ENCODE assay signal across 15 cellular contexts in genomic region chr16:718922-719321, GRCh38. TPM values are rescaled to one million over a fixed set of nuclear protein-coding genes. Genes with fewer than 3 reads are reported as not detected.
DNase-seq lines count a peak whose midpoint lies in the region; ATAC-seq, FAIRE-seq and TF ChIP-seq lines count a peak whose summit lies in the region.
"Had no signal": no experiment of that assay in that cellular context is flagged by ENCODE, and none has a peak within 500 bp of the region (broad histone marks: within the 10 kb centered on the region; RNA-seq: fewer than 3 reads in every experiment).

No MANE protein-coding gene starts in this region.

- WGBS in HepG2 (ENCODE audit: low lambda C conversion rate): 86% methylated on average over 6 of the region's 6 CpGs
- 89% methylated on average over 6 of the region's 6 CpGs for WGBS in right lobe of liver (ENCODE audit: insufficient coverage, low coverage, low lambda C conversion rate, missing lambda C conversion rate)

- H3K9me3 Mint-ChIP-seq in activated CD4-positive, alpha-beta memory T cell treated with anti-CD3 and anti-CD28 coated beads for 36 hours: no peaks in the 10 kb centered on the region
- no peaks in the 10 kb centered on the region for H3K9me3 Mint-ChIP-seq in type B pancreatic cell
- H3K9me3 Mint-ChIP-seq: activated naive CD8-positive, alpha-beta T cell treated with anti-CD3 and anti-CD28 coated beads, Interleukin-2, amount 10 ng/mL, durations not matched to agents 7 days and 5 days had no signal

- H3K27ac Mint-ChIP-seq in activated CD4-positive, alpha-beta memory T cell treated with anti-CD3 and anti-CD28 coated beads for 36 hours: peak overlapping the region; percentile 65
- H3K27ac Mint-ChIP-seq in type B pancreatic cell: peak overlapping the region; percentile 59
- H3K27ac Mint-ChIP-seq: activated naive CD8-positive, alpha-beta T cell treated with anti-CD3 and anti-CD28 coated beads, Interleukin-2, amount 10 ng/mL, durations not matched to agents 7 days and 5 days had no signal

- intact Hi-C loops in HepG2 (cut with micrococcal nuclease; ENCODE audit: unreplicated experiment): no loop called here
- intact Hi-C loops in right lobe of liver (cut with DNase I): no loop called here
- intact Hi-C loops in activated CD4-positive, alpha-beta memory T cell treated with anti-CD3 and anti-CD28 coated beads for 36 hours (cut with micrococcal nuclease): no loop called here

- H3K9me3 ChIP-seq in HepG2 (ENCODE audit: low read length) (no peaks in the 10 kb centered on the region), right lobe of liver (no peaks in the 10 kb centered on the region)
- H3K9me3 ChIP-seq: SJCRH30 had no signal

- H3K79me2 ChIP-seq in HepG2 (ENCODE audit: insufficient read depth, low read length): peaks cover 3% of the 10 kb centered on the region

- TF ChIP-seq RAD21 in HepG2 (CRISPR knock-in tag; IDR thresholded peaks at IDR 0.05): no peak

- H3K4me3 ChIP-seq in HepG2 (replicated peaks in 1 of 3; ENCODE audit: insufficient read depth in 1 of 3, low read depth in 2 of 3, low read length in 3 of 3) (no peak overlapping the region), right lobe of liver (no peak overlapping the region)
- H3K4me3 ChIP-seq: SJCRH30 had no signal

- peaks cover 18% of the 10 kb centered on the region for H3K4me1 Mint-ChIP-seq in activated CD4-positive, alpha-beta memory T cell treated with anti-CD3 and anti-CD28 coated beads for 36 hours (ENCODE audit: low read depth)
- H3K4me1 Mint-ChIP-seq in type B pancreatic cell (ENCODE audit: unreplicated experiment): peaks cover 11% of the 10 kb centered on the region

- H3K36me3 ChIP-seq in HepG2 (replicated peaks in 1 of 2; ENCODE audit: control insufficient read depth in 1 of 2, insufficient read depth in 2 of 2, low read length in 2 of 2) (no peaks in the 10 kb centered on the region), right lobe of liver (no peaks in the 10 kb centered on the region)
- H3K36me3 ChIP-seq: SJCRH30 had no signal

- H3K27me3 ChIP-seq in HepG2 (ENCODE audit: control insufficient read depth in 1 of 2, insufficient read depth in 2 of 2, low read length in 2 of 2) (no peaks in the 10 kb centered on the region), right lobe of liver (no peaks in the 10 kb centered on the region), layer of hippocampus (ENCODE audit: control insufficient read depth, insufficient read depth, low read length) (no peaks in the 10 kb centered on the region)
- H3K27me3 ChIP-seq: foreskin keratinocyte, SJCRH30 had no signal

- peaks cover 5% of the 10 kb centered on the region for H4K20me1 ChIP-seq in HepG2 (ENCODE audit: insufficient read depth, low read length)

- TF ChIP-seq EP300 in HepG2 (IDR thresholded peaks at IDR 0.05; ENCODE audit: low read depth in 2 of 2, low read length in 2 of 2) (no peak), HepG2 (CRISPR knock-in tag; IDR thresholded peaks at IDR 0.05; ENCODE audit: borderline replicate concordance) (no peak)

- peak overlapping the region; percentile 39 for H3K4me3 Mint-ChIP-seq in activated CD4-positive, alpha-beta memory T cell treated with anti-CD3 and anti-CD28 coated beads for 36 hours
- peak overlapping the region; percentile 84 for H3K4me3 Mint-ChIP-seq in type B pancreatic cell

- POLR2A ChIA-PET in HepG2 (lab: Yijun Ruan, JAX): no interaction called here
- POLR2A ChIA-PET in activated CD4-positive, alpha-beta memory T cell treated with anti-CD3 and anti-CD28 coated beads for 36 hours (lab: Charles Lee): no interaction called here

- H3K9ac ChIP-seq in HepG2 (ENCODE audit: insufficient read depth, low read depth, low read length): no peak overlapping the region

- FAIRE-seq in HepG2 (lab: Jason Lieb, UNC): no peak
- FAIRE-seq: kidney had no signal

- peaks cover 47% of the 10 kb centered on the region for H3K4me1 ChIP-seq in HepG2 (ENCODE audit: insufficient read depth, low read length)
- H3K4me1 ChIP-seq in right lobe of liver: peaks cover 0 to 33% (median 5%) of the 10 kb centered on the region in 4 donors

- H3K27me3 Mint-ChIP-seq in activated CD4-positive, alpha-beta memory T cell treated with anti-CD3 and anti-CD28 coated beads for 36 hours: peaks cover 5% of the 10 kb centered on the region
- peaks cover 5% of the 10 kb centered on the region for H3K27me3 Mint-ChIP-seq in type B pancreatic cell

- ATAC-seq in HepG2 (no peak), right lobe of liver (no peak), HG03521 (IDR thresholded peaks at IDR 0.05; ENCODE audit: unreplicated experiment) (no peak), HG03342 (IDR thresholded peaks at IDR 0.05; ENCODE audit: unreplicated experiment) (no peak)
- ATAC-seq: foreskin keratinocyte had no signal

- CTCF ChIA-PET in HepG2 (lab: Yijun Ruan, JAX; ENCODE audit: low intra/inter-chr PET ratio, low total read pairs): no interaction called here
- CTCF ChIA-PET in activated CD4-positive, alpha-beta memory T cell treated with anti-CD3 and anti-CD28 coated beads for 36 hours (lab: Charles Lee): interaction anchor here (1.2 to 2.9 kb wide), 4 partner anchors 11 to 66 kb away, joined by 4 to 33 read pairs (median 6); partner anchors contain the start of gene RHOT2

- DNase-seq in HepG2 (ENCODE audit: low spot score): no peak
- no peak for DNase-seq in right lobe of liver
- DNase-seq in activated CD4-positive, alpha-beta memory T cell treated with anti-CD3 and anti-CD28 coated beads for 36 hours: no peak
- no peak for DNase-seq in type B pancreatic cell (ENCODE audit: extremely low spot score, unreplicated experiment)
- DNase-seq in ACHN: no peak
- DNase-seq: activated naive CD8-positive, alpha-beta T cell treated with anti-CD3 and anti-CD28 coated beads, Interleukin-2, amount 10 ng/mL, durations not matched to agents 7 days and 5 days; AML-193; foreskin keratinocyte; kidney; NCI-H1048; NCI-H526 treated with DMSO at 0.1 percent for 48 hours; SJCRH30 had no signal

- in situ Hi-C loops in HepG2 (cut with HindIII; ENCODE audit: extremely low pct_ligation_motif_present, low pct_unique_long_range_greater_than_20kb) (no loop called here), ACHN (cut with HindIII; ENCODE audit: low pct_ligation_motif_present, low pct_unique_long_range_greater_than_20kb, low sequenced_read_pairs) (no loop called here)

- H3K4me2 ChIP-seq in HepG2 (ENCODE audit: low read depth, low read length): no peak overlapping the region

- peak in 1 of 2 experiments; percentile 6; a peak in 1 of 4 replicates for TF ChIP-seq POLR2A in HepG2 (IDR thresholded peaks at IDR 0.05; ENCODE audit: insufficient read depth in 1 of 2, low read depth in 2 of 2, low read length in 2 of 2)
- no peak for TF ChIP-seq POLR2A in right lobe of liver (IDR thresholded peaks at IDR 0.05)

- H3K27ac ChIP-seq in HepG2 (ENCODE audit: extremely low read length, insufficient read depth, low read length) (no peak overlapping the region), right lobe of liver (no peak overlapping the region), layer of hippocampus (ENCODE audit: low read depth, low read length) (peak overlapping the region; percentile 13)
- H3K27ac ChIP-seq: foreskin keratinocyte, SJCRH30 had no signal

- H2AFZ ChIP-seq in HepG2 (ENCODE audit: low read length): no peak overlapping the region

- TF ChIP-seq CTCF in HepG2 (CRISPR knock-in tag; IDR thresholded peaks at IDR 0.05) (no peak), right lobe of liver (IDR thresholded peaks at IDR 0.05) (no peak), type B pancreatic cell (conservative IDR thresholded peaks at IDR 0.05) (no peak)

- no TSS peak for BruUV-seq in HepG2 (replicated peaks; lab: Mats Ljungman, UMichigan)

- no peaks in the 10 kb centered on the region for H3K36me3 Mint-ChIP-seq in activated CD4-positive, alpha-beta memory T cell treated with anti-CD3 and anti-CD28 coated beads for 36 hours
- H3K36me3 Mint-ChIP-seq in type B pancreatic cell: no peaks in the 10 kb centered on the region
- H3K36me3 Mint-ChIP-seq: activated naive CD8-positive, alpha-beta T cell treated with anti-CD3 and anti-CD28 coated beads, Interleukin-2, amount 10 ng/mL, durations not matched to agents 7 days and 5 days had no signal

RNA-seq across cellular contexts. Expression of gene ANTKMT, which starts 2.0 kb away (rescaled TPM):
- total RNA-seq in HepG2 (2016; rRNA removed; fragmentation: Illumina TruSeq; extraction: Trizol) (17.8 and 47.8 TPM in 2 replicates), right lobe of liver (10 to 100 TPM; 19.7 to 56.0 (median 28.2) TPM), type B pancreatic cell (ENCODE audit: low replicate concordance) (33.5 and 34.8 TPM in 2 replicates)
- 23.3 and 24.5 TPM in 2 replicates for total RNA-seq in HepG2 (2016; cell fraction: cytosol; rRNA removed; fragmentation: Illumina TruSeq; extraction: Trizol; ENCODE audit: low read depth)
- total RNA-seq in HepG2 (2016; cell fraction: insoluble cytoplasmic fraction; rRNA removed; fragmentation: Illumina TruSeq; extraction: Trizol): 20.4 and 46.4 TPM in 2 replicates
- 26.6 and 30.6 TPM in 2 replicates for total RNA-seq in HepG2 (2016; cell fraction: membrane; rRNA removed; fragmentation: Illumina TruSeq; extraction: Trizol)
- total RNA-seq in HepG2 (2016; cell fraction: nucleus; rRNA removed; fragmentation: Illumina TruSeq; extraction: Trizol): 18.5 and 25.5 TPM in 2 replicates
- 7.5 and 11.8 TPM in 2 replicates for polyA plus RNA-seq in HepG2 (2011; rRNA removed)
- polyA plus RNA-seq in HepG2 (2011; cell fraction: cytosol; rRNA removed): 10.6 and 19.3 TPM in 2 replicates
- 47.2 and 48.7 TPM in 2 replicates for polyA plus RNA-seq in HepG2 (2011; cell fraction: nucleus; rRNA removed)
- polyA plus RNA-seq in HepG2 (2012): 4.2 and 8.6 TPM in 2 replicates
- 14.5 and 19.6 TPM in 2 replicates for polyA plus RNA-seq in HepG2 (2016; cell fraction: cytosol; fragmentation: Illumina TruSeq; extraction: Trizol; ENCODE audit: low read depth)
- polyA plus RNA-seq in HepG2 (2016; cell fraction: insoluble cytoplasmic fraction; fragmentation: Illumina TruSeq; extraction: Trizol; ENCODE audit: low read depth): 10.3 and 11.6 TPM in 2 replicates
- 16.4 and 20.3 TPM in 2 replicates for polyA plus RNA-seq in HepG2 (2016; cell fraction: membrane; fragmentation: Illumina TruSeq; extraction: Trizol; ENCODE audit: low read depth)
- 33.8 and 45.5 TPM in 2 replicates for polyA plus RNA-seq in HepG2 (2016; cell fraction: nucleus; fragmentation: Illumina TruSeq; extraction: Trizol; ENCODE audit: insufficient read depth, low read depth)
- 2.4 and 4.6 TPM in 2 replicates for polyA minus RNA-seq in HepG2 (2011; rRNA and poly(A)+ RNA removed; ENCODE audit: low replicate concordance)
- polyA minus RNA-seq in HepG2 (2011; cell fraction: cytosol; rRNA and poly(A)+ RNA removed): 5.2 and 9.3 TPM in 2 replicates
- 9.1 and 10.3 TPM in 2 replicates for polyA minus RNA-seq in HepG2 (2011; cell fraction: nucleus; rRNA and poly(A)+ RNA removed)
- 10 to 100 TPM; 31.2 to 34.9 TPM for total RNA-seq in activated CD4-positive, alpha-beta memory T cell treated with anti-CD3 and anti-CD28 coated beads for 36 hours

RNA-seq across cellular contexts. Expression of gene METRN, which starts 4.0 kb away (rescaled TPM):
- total RNA-seq in HepG2 (2016; rRNA removed; fragmentation: Illumina TruSeq; extraction: Trizol) (27.3 and 46.1 TPM in 2 replicates), right lobe of liver (10 to 100 TPM; 14.0 to 43.7 (median 26.2) TPM), type B pancreatic cell (ENCODE audit: low replicate concordance) (37.0 and 97.1 TPM in 2 replicates)
- total RNA-seq in HepG2 (2016; cell fraction: cytosol; rRNA removed; fragmentation: Illumina TruSeq; extraction: Trizol; ENCODE audit: low read depth): 309 and 313 TPM in 2 replicates
- 32.7 and 50.4 TPM in 2 replicates for total RNA-seq in HepG2 (2016; cell fraction: insoluble cytoplasmic fraction; rRNA removed; fragmentation: Illumina TruSeq; extraction: Trizol)
- 215 and 243 TPM in 2 replicates for total RNA-seq in HepG2 (2016; cell fraction: membrane; rRNA removed; fragmentation: Illumina TruSeq; extraction: Trizol)
- total RNA-seq in HepG2 (2016; cell fraction: nucleus; rRNA removed; fragmentation: Illumina TruSeq; extraction: Trizol): 17.9 and 18.8 TPM in 2 replicates
- polyA plus RNA-seq in HepG2 (2011; rRNA removed): 25.5 and 34.0 TPM in 2 replicates
- polyA plus RNA-seq in HepG2 (2011; cell fraction: cytosol; rRNA removed): 9.2 and 47.6 TPM in 2 replicates
- polyA plus RNA-seq in HepG2 (2011; cell fraction: nucleus; rRNA removed): 25.3 and 25.6 TPM in 2 replicates
- 6.0 and 9.7 TPM in 2 replicates for polyA plus RNA-seq in HepG2 (2012)
- 285 and 311 TPM in 2 replicates for polyA plus RNA-seq in HepG2 (2016; cell fraction: cytosol; fragmentation: Illumina TruSeq; extraction: Trizol; ENCODE audit: low read depth)
- polyA plus RNA-seq in HepG2 (2016; cell fraction: insoluble cytoplasmic fraction; fragmentation: Illumina TruSeq; extraction: Trizol; ENCODE audit: low read depth): 25.1 and 30.0 TPM in 2 replicates
- polyA plus RNA-seq in HepG2 (2016; cell fraction: membrane; fragmentation: Illumina TruSeq; extraction: Trizol; ENCODE audit: low read depth): 167 and 188 TPM in 2 replicates
- polyA plus RNA-seq in HepG2 (2016; cell fraction: nucleus; fragmentation: Illumina TruSeq; extraction: Trizol; ENCODE audit: insufficient read depth, low read depth): 32.0 and 38.6 TPM in 2 replicates
- polyA minus RNA-seq in HepG2 (2011; rRNA and poly(A)+ RNA removed; ENCODE audit: low replicate concordance): 4.1 and 35.6 TPM in 2 replicates
- 14.3 and 15.0 TPM in 2 replicates for polyA minus RNA-seq in HepG2 (2011; cell fraction: cytosol; rRNA and poly(A)+ RNA removed)
- 4.4 and 4.6 TPM in 2 replicates for polyA minus RNA-seq in HepG2 (2011; cell fraction: nucleus; rRNA and poly(A)+ RNA removed)
- total RNA-seq in activated CD4-positive, alpha-beta memory T cell treated with anti-CD3 and anti-CD28 coated beads for 36 hours: 10 to 100 TPM; 14.6 to 16.0 TPM

RNA-seq across cellular contexts. Expression of gene CCDC78, which starts 7.3 kb away (rescaled TPM):
- total RNA-seq in HepG2 (2016; rRNA removed; fragmentation: Illumina TruSeq; extraction: Trizol): 0.53 TPM in 1 of 2 replicates, not detected in the other
- 0.09 and 0.40 TPM in 2 replicates for total RNA-seq in HepG2 (2016; cell fraction: cytosol; rRNA removed; fragmentation: Illumina TruSeq; extraction: Trizol; ENCODE audit: low read depth)
- 0.48 TPM in 1 of 2 replicates, not detected in the other for total RNA-seq in HepG2 (2016; cell fraction: insoluble cytoplasmic fraction; rRNA removed; fragmentation: Illumina TruSeq; extraction: Trizol)
- 0.28 TPM in 2 replicates for total RNA-seq in HepG2 (2016; cell fraction: membrane; rRNA removed; fragmentation: Illumina TruSeq; extraction: Trizol)
- 0.34 and 1.4 TPM in 2 replicates for total RNA-seq in HepG2 (2016; cell fraction: nucleus; rRNA removed; fragmentation: Illumina TruSeq; extraction: Trizol)
- 1.5 and 1.7 TPM in 2 replicates for polyA plus RNA-seq in HepG2 (2011; rRNA removed)
- polyA plus RNA-seq in HepG2 (2011; cell fraction: cytosol; rRNA removed): 0.26 and 0.44 TPM in 2 replicates
- polyA plus RNA-seq in HepG2 (2011; cell fraction: nucleus; rRNA removed): 17.5 and 23.8 TPM in 2 replicates
- polyA plus RNA-seq in HepG2 (2012): 1.0 and 2.1 TPM in 2 replicates
- 0.11 and 0.18 TPM in 2 replicates for polyA plus RNA-seq in HepG2 (2016; cell fraction: cytosol; fragmentation: Illumina TruSeq; extraction: Trizol; ENCODE audit: low read depth)
- polyA plus RNA-seq in HepG2 (2016; cell fraction: insoluble cytoplasmic fraction; fragmentation: Illumina TruSeq; extraction: Trizol; ENCODE audit: low read depth): 0.24 and 0.57 TPM in 2 replicates
- polyA plus RNA-seq in HepG2 (2016; cell fraction: membrane; fragmentation: Illumina TruSeq; extraction: Trizol; ENCODE audit: low read depth): not detected in 2 replicates
- 2.7 and 3.2 TPM in 2 replicates for polyA plus RNA-seq in HepG2 (2016; cell fraction: nucleus; fragmentation: Illumina TruSeq; extraction: Trizol; ENCODE audit: insufficient read depth, low read depth)
- 0.38 and 3.8 TPM in 2 replicates for polyA minus RNA-seq in HepG2 (2011; rRNA and poly(A)+ RNA removed; ENCODE audit: low replicate concordance)
- not detected in 2 replicates for polyA minus RNA-seq in HepG2 (2011; cell fraction: cytosol; rRNA and poly(A)+ RNA removed)
- polyA minus RNA-seq in HepG2 (2011; cell fraction: nucleus; rRNA and poly(A)+ RNA removed): 0.90 and 1.6 TPM in 2 replicates
- total RNA-seq in right lobe of liver: under 1 TPM in 1 of 6 experiments, not detected in 5; 0.31 TPM
- total RNA-seq in activated CD4-positive, alpha-beta memory T cell treated with anti-CD3 and anti-CD28 coated beads for 36 hours: 1 to 10 TPM; 3.3 to 4.2 TPM
- 1.2 and 3.9 TPM in 2 replicates for total RNA-seq in type B pancreatic cell (ENCODE audit: low replicate concordance)

RNA-seq across cellular contexts. Expression of gene HAGHL, which starts 8.0 kb away (rescaled TPM):
- 3.4 and 4.7 TPM in 2 replicates for total RNA-seq in HepG2 (2016; rRNA removed; fragmentation: Illumina TruSeq; extraction: Trizol)
- total RNA-seq in HepG2 (2016; cell fraction: cytosol; rRNA removed; fragmentation: Illumina TruSeq; extraction: Trizol; ENCODE audit: low read depth): 2.0 and 3.1 TPM in 2 replicates
- 3.0 and 4.0 TPM in 2 replicates for total RNA-seq in HepG2 (2016; cell fraction: insoluble cytoplasmic fraction; rRNA removed; fragmentation: Illumina TruSeq; extraction: Trizol)
- total RNA-seq in HepG2 (2016; cell fraction: membrane; rRNA removed; fragmentation: Illumina TruSeq; extraction: Trizol): 2.4 and 3.1 TPM in 2 replicates
- total RNA-seq in HepG2 (2016; cell fraction: nucleus; rRNA removed; fragmentation: Illumina TruSeq; extraction: Trizol): 2.0 and 3.3 TPM in 2 replicates
- 8.4 and 12.7 TPM in 2 replicates for polyA plus RNA-seq in HepG2 (2011; rRNA removed)
- 5.6 and 13.2 TPM in 2 replicates for polyA plus RNA-seq in HepG2 (2011; cell fraction: cytosol; rRNA removed)
- 160 and 166 TPM in 2 replicates for polyA plus RNA-seq in HepG2 (2011; cell fraction: nucleus; rRNA removed)
- polyA plus RNA-seq in HepG2 (2012): 2.9 and 5.9 TPM in 2 replicates
- polyA plus RNA-seq in HepG2 (2016; cell fraction: cytosol; fragmentation: Illumina TruSeq; extraction: Trizol; ENCODE audit: low read depth): 1.6 and 3.1 TPM in 2 replicates
- polyA plus RNA-seq in HepG2 (2016; cell fraction: insoluble cytoplasmic fraction; fragmentation: Illumina TruSeq; extraction: Trizol; ENCODE audit: low read depth): 3.2 and 3.5 TPM in 2 replicates
- 1.8 and 2.5 TPM in 2 replicates for polyA plus RNA-seq in HepG2 (2016; cell fraction: membrane; fragmentation: Illumina TruSeq; extraction: Trizol; ENCODE audit: low read depth)
- 9.9 and 13.3 TPM in 2 replicates for polyA plus RNA-seq in HepG2 (2016; cell fraction: nucleus; fragmentation: Illumina TruSeq; extraction: Trizol; ENCODE audit: insufficient read depth, low read depth)
- polyA minus RNA-seq in HepG2 (2011; rRNA and poly(A)+ RNA removed; ENCODE audit: low replicate concordance): 6.6 and 10.5 TPM in 2 replicates
- 3.3 and 4.7 TPM in 2 replicates for polyA minus RNA-seq in HepG2 (2011; cell fraction: cytosol; rRNA and poly(A)+ RNA removed)
- 3.4 and 7.1 TPM in 2 replicates for polyA minus RNA-seq in HepG2 (2011; cell fraction: nucleus; rRNA and poly(A)+ RNA removed)
- total RNA-seq in right lobe of liver: 1 to 10 TPM in 4 of 6 experiments, under 1 TPM in 2; 0.83 to 2.5 (median 1.3) TPM
- total RNA-seq in activated CD4-positive, alpha-beta memory T cell treated with anti-CD3 and anti-CD28 coated beads for 36 hours: 10 to 100 TPM; 14.2 to 15.2 TPM
- total RNA-seq in type B pancreatic cell (ENCODE audit: low replicate concordance): 5.6 and 8.5 TPM in 2 replicates

RNA-seq across cellular contexts. Expression of gene FBXL16, which starts 13.3 kb away (rescaled TPM):
- total RNA-seq in HepG2 (2016; rRNA removed; fragmentation: Illumina TruSeq; extraction: Trizol) (0.20 and 0.22 TPM in 2 replicates), right lobe of liver (1 to 10 TPM in 2 of 6 experiments, under 1 TPM in 1, not detected in 3; 0.05 to 2.3 (median 1.7) TPM), type B pancreatic cell (ENCODE audit: low replicate concordance) (3.9 and 4.3 TPM in 2 replicates)
- total RNA-seq in HepG2 (2016; cell fraction: cytosol; rRNA removed; fragmentation: Illumina TruSeq; extraction: Trizol; ENCODE audit: low read depth): 0.10 TPM in 1 of 2 replicates, not detected in the other
- total RNA-seq in HepG2 (2016; cell fraction: insoluble cytoplasmic fraction; rRNA removed; fragmentation: Illumina TruSeq; extraction: Trizol): 0.19 TPM in 1 of 2 replicates, not detected in the other
- 0.10 and 0.22 TPM in 2 replicates for total RNA-seq in HepG2 (2016; cell fraction: membrane; rRNA removed; fragmentation: Illumina TruSeq; extraction: Trizol)
- total RNA-seq in HepG2 (2016; cell fraction: nucleus; rRNA removed; fragmentation: Illumina TruSeq; extraction: Trizol): 0.19 TPM in 1 of 2 replicates, not detected in the other
- 2.0 and 2.2 TPM in 2 replicates for polyA plus RNA-seq in HepG2 (2011; rRNA removed)
- polyA plus RNA-seq in HepG2 (2011; cell fraction: cytosol; rRNA removed): 1.6 and 3.1 TPM in 2 replicates
- polyA plus RNA-seq in HepG2 (2011; cell fraction: nucleus; rRNA removed): 4.4 and 5.3 TPM in 2 replicates
- 2.8 and 5.8 TPM in 2 replicates for polyA plus RNA-seq in HepG2 (2012)
- polyA plus RNA-seq in HepG2 (2016; cell fraction: cytosol; fragmentation: Illumina TruSeq; extraction: Trizol; ENCODE audit: low read depth): 0.14 and 2.9 TPM in 2 replicates
- polyA plus RNA-seq in HepG2 (2016; cell fraction: insoluble cytoplasmic fraction; fragmentation: Illumina TruSeq; extraction: Trizol; ENCODE audit: low read depth): 0.45 and 0.64 TPM in 2 replicates
- polyA plus RNA-seq in HepG2 (2016; cell fraction: membrane; fragmentation: Illumina TruSeq; extraction: Trizol; ENCODE audit: low read depth): 0.38 and 0.42 TPM in 2 replicates
- 0.35 and 0.36 TPM in 2 replicates for polyA plus RNA-seq in HepG2 (2016; cell fraction: nucleus; fragmentation: Illumina TruSeq; extraction: Trizol; ENCODE audit: insufficient read depth, low read depth)
- 4.1 and 8.8 TPM in 2 replicates for polyA minus RNA-seq in HepG2 (2011; rRNA and poly(A)+ RNA removed; ENCODE audit: low replicate concordance)
- polyA minus RNA-seq in HepG2 (2011; cell fraction: cytosol; rRNA and poly(A)+ RNA removed): 1.8 and 2.7 TPM in 2 replicates
- polyA minus RNA-seq in HepG2 (2011; cell fraction: nucleus; rRNA and poly(A)+ RNA removed): 0.52 and 0.99 TPM in 2 replicates
- 10 to 100 TPM in 1 of 2 experiments, 1 to 10 TPM in 1; 7.7 to 14.1 TPM for total RNA-seq in activated CD4-positive, alpha-beta memory T cell treated with anti-CD3 and anti-CD28 coated beads for 36 hours
